In genomic region chr7:84638339-84638697, GRCh38 we compare ENCODE assay signal across 22 cellular contexts.
DNase-seq lines count a peak whose midpoint lies in the region; ATAC-seq, FAIRE-seq and TF ChIP-seq lines count a peak whose summit lies in the region.
"Had no signal": no experiment of that assay in that cellular context is flagged by ENCODE, and none has a peak within 500 bp of the region (broad histone marks: within the 10 kb centered on the region; RNA-seq: fewer than 3 reads in every experiment).

No MANE protein-coding gene starts in this region.

- peak overlapping the region; percentile 2 to 59; a peak in 2 of 6 replicates for H3K27ac ChIP-seq in A549
- peak overlapping the region; percentile 30; the same call in 1 of the 2 replicates for H3K27ac ChIP-seq in PC-9
- H3K27ac ChIP-seq in neural progenitor cell = no peak overlapping the region
- H3K27ac ChIP-seq: right atrium auricular region had no signal

- TF ChIP-seq CTCF in A549 (IDR thresholded peaks at IDR 0.05) = no peak
- no peak for TF ChIP-seq CTCF in PC-9 (conservative IDR thresholded peaks at IDR 0.05)
- TF ChIP-seq CTCF in neural progenitor cell (IDR thresholded peaks at IDR 0.05) = no peak

- H3K36me3 ChIP-seq in PC-9 (ENCODE audit: low read depth) (no peaks in the 10 kb centered on the region), neural progenitor cell (no peaks in the 10 kb centered on the region)
- H3K36me3 ChIP-seq: heart left ventricle, right atrium auricular region had no signal

- no peak overlapping the region for H3K9ac ChIP-seq in neural progenitor cell

- H3K4me2 ChIP-seq in A549 (peak overlapping the region; percentile 5; the same call in 1 of the 3 replicates), PC-9 (no peak overlapping the region), neural progenitor cell (no peak overlapping the region)

- H3K27ac Mint-ChIP-seq in neural progenitor cell = peak overlapping the region; percentile 48
- H3K27ac Mint-ChIP-seq: activated B cell treated with CpG ODN at 0.5 μM for 24 hours; activated CD4-positive, alpha-beta memory T cell treated with anti-CD3 and anti-CD28 coated beads for 36 hours; CD14-positive monocyte; T-helper 2 cell treated with Interferon-gamma antibody and Interleukin-4, amounts not matched to agents 5 μg/mL and 100 μg/mL, for 36 hours had no signal

- TF ChIP-seq POLR2A in A549 (IDR thresholded peaks at IDR 0.05; ENCODE audit: low read length) = no peak

- ATAC-seq in A549 (no peak), HG03175 (IDR thresholded peaks at IDR 0.05; ENCODE audit: unreplicated experiment) (no peak)

- H3K9me2 ChIP-seq in PC-9 (ENCODE audit: insufficient read depth) = no peaks in the 10 kb centered on the region; the same call in 1 of the 2 replicates

- no peak for FAIRE-seq in A549 (lab: Jason Lieb, UNC)

- CTCF ChIA-PET in A549 (lab: Yijun Ruan, JAX) (no interaction called here), PC-9 (lab: Charles Lee) (no interaction called here)

- H3F3A ChIP-seq in PC-9 (ENCODE audit: insufficient read depth, low read depth) (no peaks in the 10 kb centered on the region), neural progenitor cell (ENCODE audit: low read depth) (no peaks in the 10 kb centered on the region)

- H3K9me3 ChIP-seq in A549 (peaks cover 5% of the 10 kb centered on the region; the same call in 1 of the 3 replicates), PC-9 (ENCODE audit: insufficient read depth, low read depth) (peaks cover 9% of the 10 kb centered on the region; the same call in 1 of the 2 replicates), neural progenitor cell (ENCODE audit: low read depth) (no peaks in the 10 kb centered on the region)

- H3K79me2 ChIP-seq in PC-9 (ENCODE audit: low read depth) (no peaks in the 10 kb centered on the region), neural progenitor cell (ENCODE audit: low read depth) (no peaks in the 10 kb centered on the region)

- POLR2A ChIA-PET in A549 (lab: Yijun Ruan, JAX) = no interaction called here
- POLR2A ChIA-PET in PC-9 (lab: Charles Lee; ENCODE audit: unreplicated experiment) = interaction anchor here (0.6 kb wide), 1 partner anchor 444 kb away, joined by 6 read pairs; no protein-coding TSS in a partner anchor

- DNase-seq in A549 (ENCODE audit: low read depth in 1 of 2, low spot score in 1 of 2) (no peak), PC-9 (no peak), dermis blood vessel endothelial cell (peak; percentile 28), neural progenitor cell (ENCODE audit: low spot score) (no peak), NCI-H82 (lab: John Stamatoyannopoulos, UW) (no peak), hippocampal formation (lab: John Stamatoyannopoulos, UW) (no peak), G401 (ENCODE audit: low spot score) (no peak)
- DNase-seq: activated B cell treated with CpG ODN at 0.5 μM for 24 hours; activated CD4-positive, alpha-beta memory T cell treated with anti-CD3 and anti-CD28 coated beads for 36 hours; activated gamma-delta T cell; activated T-cell treated with anti-CD3 and anti-CD28 coated beads for 4 hours; amygdala; effector CD8-positive, alpha-beta T cell; KBM-7; NCI-H187; nucleus accumbens had no signal

- H3K27me3 Mint-ChIP-seq in neural progenitor cell (ENCODE audit: insufficient read depth, low read depth) = no peaks in the 10 kb centered on the region
- H3K27me3 Mint-ChIP-seq: activated B cell treated with CpG ODN at 0.5 μM for 24 hours; activated CD4-positive, alpha-beta memory T cell treated with anti-CD3 and anti-CD28 coated beads for 36 hours; central memory CD8-positive, alpha-beta T cell had no signal

- no TSS peak for BruUV-seq in PC-9 (replicated peaks; lab: Mats Ljungman, UMichigan)

- peaks cover 22% of the 10 kb centered on the region for H3K9me3 Mint-ChIP-seq in neural progenitor cell
- H3K9me3 Mint-ChIP-seq: T-helper 2 cell treated with Interferon-gamma antibody and Interleukin-4, amounts not matched to agents 5 μg/mL and 100 μg/mL, for 36 hours had no signal

- in situ Hi-C loops in G401 (cut with HindIII; ENCODE audit: low sequenced_read_pairs) = no loop called here

- H4K20me1 ChIP-seq in PC-9 (ENCODE audit: insufficient read depth) (no peaks in the 10 kb centered on the region), neural progenitor cell (ENCODE audit: low read depth) (no peaks in the 10 kb centered on the region)

- intact Hi-C loops in PC-9 (cut with micrococcal nuclease; ENCODE audit: unreplicated experiment) = no loop called here

- peaks cover 30% of the 10 kb centered on the region for H3K4me1 Mint-ChIP-seq in neural progenitor cell
- H3K4me1 Mint-ChIP-seq: activated B cell treated with CpG ODN at 0.5 μM for 24 hours; CD14-positive monocyte; central memory CD8-positive, alpha-beta T cell had no signal

- H3K4me1 ChIP-seq in A549 (peaks cover 16% of the 10 kb centered on the region), PC-9 (replicated peaks; ENCODE audit: insufficient read depth) (peaks cover 8% of the 10 kb centered on the region; the same call in 1 of the 2 replicates), neural progenitor cell (peaks cover 18% of the 10 kb centered on the region)

- no peak for TF ChIP-seq EP300 in A549 (IDR thresholded peaks at IDR 0.05)

- H3K27me3 ChIP-seq in PC-9 (ENCODE audit: insufficient read depth, low read depth) (no peaks in the 10 kb centered on the region), neural progenitor cell (no peaks in the 10 kb centered on the region)
- H3K27me3 ChIP-seq: heart left ventricle, right atrium auricular region had no signal

- H3K36me3 Mint-ChIP-seq in neural progenitor cell = peaks cover 2% of the 10 kb centered on the region
- H3K36me3 Mint-ChIP-seq: activated CD4-positive, alpha-beta memory T cell treated with anti-CD3 and anti-CD28 coated beads for 36 hours; CD14-positive monocyte had no signal

- no peak overlapping the region for H3K4me3 Mint-ChIP-seq in neural progenitor cell
- H3K4me3 Mint-ChIP-seq: activated B cell treated with CpG ODN at 0.5 μM for 24 hours; activated CD4-positive, alpha-beta memory T cell treated with anti-CD3 and anti-CD28 coated beads for 36 hours; CD14-positive monocyte; central memory CD8-positive, alpha-beta T cell; T-helper 2 cell treated with Interferon-gamma antibody and Interleukin-4, amounts not matched to agents 5 μg/mL and 100 μg/mL, for 36 hours had no signal

- H3K4me3 ChIP-seq in A549 = no peak overlapping the region
- no peak overlapping the region for H3K4me3 ChIP-seq in PC-9
- H3K4me3 ChIP-seq in neural progenitor cell = no peak overlapping the region
- H3K4me3 ChIP-seq: heart left ventricle, right atrium auricular region had no signal

- H2AFZ ChIP-seq in PC-9 = no peak overlapping the region
- no peak overlapping the region for H2AFZ ChIP-seq in neural progenitor cell (replicated peaks)

- no peak for TF ChIP-seq RAD21 in A549 (conservative IDR thresholded peaks at IDR 0.05 in 1 of 2, IDR thresholded peaks at IDR 0.05 in 1 of 2)

TF ChIP-seq in A549, 52 proteins besides CTCF, POLR2A, EP300 and RAD21:
- TF ChIP-seq ZFP36 (IDR thresholded peaks at IDR 0.05; ENCODE audit: borderline replicate concordance, partially characterized antibody) = no peak
- no peak for TF ChIP-seq JUNB (IDR thresholded peaks at IDR 0.05)
- no peak for TF ChIP-seq EHF (CRISPR knock-in tag; IDR thresholded peaks at IDR 0.05)
- TF ChIP-seq REST (IDR thresholded peaks at IDR 0.05) = no peak
- no peak for TF ChIP-seq HOXB5 (CRISPR knock-in tag; IDR thresholded peaks at IDR 0.05)
- TF ChIP-seq HEYL (CRISPR knock-in tag; IDR thresholded peaks at IDR 0.05) = no peak
- no peak for TF ChIP-seq USF2 (IDR thresholded peaks at IDR 0.05)
- no peak for TF ChIP-seq TFCP2L1 (CRISPR knock-in tag; IDR thresholded peaks at IDR 0.05)
- no peak for TF ChIP-seq CHD2 (IDR thresholded peaks at IDR 0.05; ENCODE audit: low read length, partially characterized antibody)
- no peak for TF ChIP-seq FOSL2 (IDR thresholded peaks at IDR 0.05)
- TF ChIP-seq FOSL2 (CRISPR knock-in tag; IDR thresholded peaks at IDR 0.05) = no peak
